ENCODE assay signal across 8 cellular contexts in genomic region chr16:88245241-88246081, GRCh38.
DNase-seq lines count a peak whose midpoint lies in the region; ATAC-seq, FAIRE-seq and TF ChIP-seq lines count a peak whose summit lies in the region.
"Not testable (repeated sequence)": the region's sequence is repeated elsewhere in the genome, so short reads cannot be mapped to it uniquely, and the experiment has no call there.

No MANE protein-coding gene starts in this region.

- intact Hi-C loops in mammary epithelial cell (cut with micrococcal nuclease); ovary (cut with DNase I): not testable (repeated sequence)

- H3K9ac ChIP-seq in mammary epithelial cell (ENCODE audit: insufficient read depth, low read length), result not testable (repeated sequence)

- not testable (repeated sequence) for TF ChIP-seq CTCF in AG04449 (IDR thresholded peaks at IDR 0.05; ENCODE audit: insufficient read depth, low read length, missing control alignments); RWPE2 (IDR thresholded peaks at IDR 0.05; ENCODE audit: poor library complexity, severe bottlenecking); mammary epithelial cell (conservative IDR thresholded peaks at IDR 0.05 in 1 of 2, IDR thresholded peaks at IDR 0.05 in 1 of 2; ENCODE audit: extremely low read depth in 1 of 2, insufficient read depth in 1 of 2, low read depth in 1 of 2, low read length in 2 of 2); foreskin keratinocyte (conservative IDR thresholded peaks at IDR 0.05); ovary (IDR thresholded peaks at IDR 0.05); thoracic aorta (IDR thresholded peaks at IDR 0.05)

- H3K79me2 ChIP-seq in mammary epithelial cell (ENCODE audit: insufficient read depth, low read length), result not testable (repeated sequence)

- H3K27ac ChIP-seq in RWPE2 (ENCODE audit: poor library complexity, severe bottlenecking) (peak overlapping the region; percentile 55), mammary epithelial cell (ENCODE audit: insufficient read depth, low read depth, low read length) (peak overlapping the region; percentile 39), foreskin keratinocyte (peak overlapping the region; percentile 80), thoracic aorta (peak overlapping the region; percentile 71 to 84)
- H3K27ac ChIP-seq in ovary, result not testable (repeated sequence)

- TF ChIP-seq EP300 in ovary (IDR thresholded peaks at IDR 0.05), result not testable (repeated sequence)

- CTCF ChIA-PET in AG04449 (lab: Yijun Ruan, JAX); mammary epithelial cell (lab: Charles Lee; ENCODE audit: low non-redundant PET): not testable (repeated sequence)

- peak overlapping the region; percentile 8 for H2AFZ ChIP-seq in mammary epithelial cell (ENCODE audit: low read depth, low read length)

- not testable (repeated sequence) for H4K20me1 ChIP-seq in mammary epithelial cell (ENCODE audit: insufficient read depth, low read length)

- in situ Hi-C loops in mammary epithelial cell (cut with MboI; ENCODE audit: low sequenced_read_pairs in 2 of 2), result not testable (repeated sequence)

- H3K4me2 ChIP-seq in mammary epithelial cell (ENCODE audit: insufficient read depth, low read depth, low read length), result peak overlapping the region; percentile 57

- DNase-seq in AG04449 (ENCODE audit: low read depth, low spot score) (peak; percentile 86), H54 (ENCODE audit: insufficient read length, low spot score) (peak; percentile 59), mammary epithelial cell (peak; percentile 92), foreskin keratinocyte (peak; percentile 89), ovary (peak in 4 of 5 donors; percentile 55 to 74 (median 60)), thoracic aorta (ENCODE audit: low spot score) (peak; percentile 41)
- not testable (repeated sequence) for DNase-seq in RWPE2 (ENCODE audit: low spot score); left lobe of liver (ENCODE audit: low spot score)

- dilution Hi-C loops in mammary epithelial cell (cut with HindIII; ENCODE audit: low sequenced_read_pairs), result not testable (repeated sequence)

- H3K9me3 ChIP-seq in RWPE2 (ENCODE audit: severe bottlenecking); mammary epithelial cell (replicated peaks; ENCODE audit: insufficient read depth, low read length); ovary; thoracic aorta: not testable (repeated sequence)

- FAIRE-seq in H54 (lab: Jason Lieb, UNC), result not testable (repeated sequence)

- TF ChIP-seq POLR2A in H54 (IDR thresholded peaks at IDR 0.05; ENCODE audit: low read depth, low read length); ovary (IDR thresholded peaks at IDR 0.05): not testable (repeated sequence)

- not testable (repeated sequence) for H3K36me3 ChIP-seq in RWPE2 (ENCODE audit: low read depth); mammary epithelial cell (ENCODE audit: insufficient read depth, low read length); ovary; thoracic aorta

- peak; percentile 75 for ATAC-seq in RWPE2 (ENCODE audit: low read depth)
- ATAC-seq in foreskin keratinocyte, result peak; percentile 82
- ATAC-seq in left lobe of liver, result peak; percentile 46
- ATAC-seq in thoracic aorta (ENCODE audit: insufficient number of reproducible peaks, low FRiP score, low read depth), result peak; percentile 71

- H3K4me3 ChIP-seq in AG04449 (ENCODE audit: low read depth, low read length), result peak overlapping the region; percentile 19
- H3K4me3 ChIP-seq in RWPE2 (ENCODE audit: severe bottlenecking); mammary epithelial cell (replicated peaks in 1 of 3; ENCODE audit: insufficient read depth in 1 of 3, low read depth in 2 of 3, low read length in 3 of 3); ovary: not testable (repeated sequence)
- H3K4me3 ChIP-seq in thoracic aorta, result peak overlapping the region; percentile 37

- POLR2A ChIA-PET in AG04449 (lab: Yijun Ruan, JAX), result interaction anchor here (0.7 kb wide), 1 partner anchor 152 kb away, joined by 3 read pairs; no protein-coding TSS in a partner anchor

- H3K27me3 ChIP-seq in RWPE2 (ENCODE audit: insufficient read depth, poor library complexity, severe bottlenecking); mammary epithelial cell (ENCODE audit: insufficient read depth, low read length); foreskin keratinocyte; ovary; thoracic aorta (replicated peaks; ENCODE audit: insufficient read depth): not testable (repeated sequence)

- BruUV-seq in mammary epithelial cell (replicated peaks; lab: Mats Ljungman, UMichigan), result not testable (repeated sequence)

- H3K4me1 ChIP-seq in RWPE2 (ENCODE audit: insufficient read depth, poor library complexity, severe bottlenecking) (peaks cover 30% of the 10 kb centered on the region), mammary epithelial cell (ENCODE audit: insufficient read depth, low read length) (peaks cover 38% of the 10 kb centered on the region), foreskin keratinocyte (peaks cover 11% of the 10 kb centered on the region), ovary (ENCODE audit: insufficient read depth) (peaks cover 13% of the 10 kb centered on the region), thoracic aorta (ENCODE audit: control insufficient read depth in 1 of 2, low read depth in 2 of 2) (peaks cover 15 to 48% of the 10 kb centered on the region in 2 donors)

- 10% methylated on average over 18 of the region's 19 CpGs for WGBS in mammary epithelial cell (ENCODE audit: low coverage, missing lambda C conversion rate)
- 47 to 58% (median 48%) methylated on average over 15 to 19 of the region's 19 CpGs for WGBS in ovary, 3 donors
